Comparison of ENCODE assay signal across 8 cellular contexts in genomic region chr3:52231502-52232278, GRCh38. TPM values are rescaled to one million over a fixed set of nuclear protein-coding genes. Genes with fewer than 3 reads are reported as not detected.
A peak's percentile ranks its signal among the peaks of the same experiment; 100 is the strongest.
DNase-seq lines count a peak whose midpoint lies in the region; ATAC-seq and TF ChIP-seq lines count a peak whose summit lies in the region.

No MANE protein-coding gene starts in this region.

- peak overlapping the region; percentile 24 to 51 (median 40); a peak in 16 of 20 replicates for H3K4me3 ChIP-seq in BLaER1 treated with 17β-estradiol and CSF1 and Interleukin-3, amounts not matched to agents 10 nM and 100 nM
- H3K4me3 ChIP-seq in HEK293 (ENCODE audit: low read depth, low read length) = no peak overlapping the region
- H3K4me3 ChIP-seq in PC-9 = no peak overlapping the region
- no peak overlapping the region for H3K4me3 ChIP-seq in fibroblast of villous mesenchyme (ENCODE audit: low read depth, low read length)
- no peak overlapping the region for H3K4me3 ChIP-seq in prostate gland
- no peak overlapping the region for H3K4me3 ChIP-seq in uterus

- 66% methylated on average over 31 of the region's 34 CpGs for WGBS in prostate gland

- H3K79me2 ChIP-seq in PC-9 (ENCODE audit: low read depth) = peaks cover 20% of the 10 kb centered on the region

- BruUV-seq in PC-9 (replicated peaks; lab: Mats Ljungman, UMichigan) = no TSS peak

- no peaks in the 10 kb centered on the region for H3K9me2 ChIP-seq in PC-9 (ENCODE audit: insufficient read depth)

- POLR2A ChIA-PET in HEK293 (lab: Yijun Ruan, JAX) = interaction anchor here (1.0 kb wide), 1 partner anchor 10 kb away, joined by 3 read pairs; no protein-coding TSS in a partner anchor
- POLR2A ChIA-PET in PC-9 (lab: Charles Lee; ENCODE audit: unreplicated experiment) = no interaction called here

- peak; percentile 84 to 85 for ATAC-seq in activated T-cell treated with anti-CD3 and anti-CD28 coated beads, Interleukin-2, amount 50 U/mL, for 72 hours (replicated peaks in 1 of 2)
- no peak for ATAC-seq in GM18511 (IDR thresholded peaks at IDR 0.05; ENCODE audit: unreplicated experiment)

- peak; percentile 87 for TF ChIP-seq CTCF in HEK293 (tag by site-specific recombination; IDR thresholded peaks at IDR 0.05)
- TF ChIP-seq CTCF in PC-9 (conservative IDR thresholded peaks at IDR 0.05) = peak; percentile 86
- TF ChIP-seq CTCF in fibroblast of villous mesenchyme (IDR thresholded peaks at IDR 0.05; ENCODE audit: insufficient read depth, low read depth, low read length) = peak; percentile 81
- peak; percentile 86 to 94 (median 90) for TF ChIP-seq CTCF in prostate gland (IDR thresholded peaks at IDR 0.05)
- TF ChIP-seq CTCF in uterus (IDR thresholded peaks at IDR 0.05) = peak; percentile 55 to 75 (median 69)

- H3K9me3 Mint-ChIP-seq in activated T-cell treated with anti-CD3 and anti-CD28 coated beads, Interleukin-2, amount 50 U/mL, for 72 hours = no peaks in the 10 kb centered on the region

- no peak overlapping the region for H3K27ac Mint-ChIP-seq in activated T-cell treated with anti-CD3 and anti-CD28 coated beads, Interleukin-2, amount 50 U/mL, for 72 hours

- H3K36me3 ChIP-seq in BLaER1 treated with 17β-estradiol and CSF1 and Interleukin-3, amounts not matched to agents 10 nM and 100 nM = peaks cover 50 to 96% (median 72%) of the 10 kb centered on the region in 11 experiments
- H3K36me3 ChIP-seq in HEK293 (ENCODE audit: control insufficient read depth in 2 of 2, insufficient read depth in 1 of 2, low read length in 2 of 2) (peaks cover 0 to 44% of the 10 kb centered on the region in 2 experiments; a peak in 1 of 3 replicates), PC-9 (ENCODE audit: low read depth) (peaks cover 7% of the 10 kb centered on the region; the same call in 1 of the 2 replicates), prostate gland (peaks cover 17 to 26% of the 10 kb centered on the region in 2 donors), uterus (no peaks in the 10 kb centered on the region)

- peaks cover 14% of the 10 kb centered on the region for H3F3A ChIP-seq in PC-9 (ENCODE audit: insufficient read depth, low read depth)

- H3K4me2 ChIP-seq in BLaER1 treated with 17β-estradiol and CSF1 and Interleukin-3, amounts not matched to agents 10 nM and 100 nM = peak overlapping the region; percentile 85 to 99 (median 90)
- no peak overlapping the region for H3K4me2 ChIP-seq in PC-9

- H3K27me3 ChIP-seq in BLaER1 treated with 17β-estradiol and CSF1 and Interleukin-3, amounts not matched to agents 10 nM and 100 nM = no peaks in the 10 kb centered on the region
- H3K27me3 ChIP-seq in PC-9 (ENCODE audit: insufficient read depth, low read depth) (no peaks in the 10 kb centered on the region), prostate gland (replicated peaks; ENCODE audit: insufficient read depth) (no peaks in the 10 kb centered on the region), uterus (no peaks in the 10 kb centered on the region)

- H3K9me3 ChIP-seq in BLaER1 treated with 17β-estradiol and CSF1 and Interleukin-3, amounts not matched to agents 10 nM and 100 nM (replicated peaks in 1 of 11) = no peaks in the 10 kb centered on the region
- H3K9me3 ChIP-seq in HEK293 (ENCODE audit: control insufficient read depth, insufficient read depth, low read depth, low read length) (no peaks in the 10 kb centered on the region), PC-9 (ENCODE audit: insufficient read depth, low read depth) (no peaks in the 10 kb centered on the region), prostate gland (no peaks in the 10 kb centered on the region), uterus (no peaks in the 10 kb centered on the region)

- peaks cover 2 to 18% of the 10 kb centered on the region in 2 donors for H3K36me3 Mint-ChIP-seq in activated T-cell treated with anti-CD3 and anti-CD28 coated beads, Interleukin-2, amount 50 U/mL, for 72 hours (ENCODE audit: insufficient read depth in 2 of 2)

- H3K27me3 Mint-ChIP-seq in activated T-cell treated with anti-CD3 and anti-CD28 coated beads, Interleukin-2, amount 50 U/mL, for 72 hours (ENCODE audit: low read depth) = no peaks in the 10 kb centered on the region

- intact Hi-C loops in PC-9 (cut with micrococcal nuclease; ENCODE audit: unreplicated experiment) = loop anchor here (1.0 to 5.0 kb wide), 2 partner anchors 108 to 156 kb away; no protein-coding TSS in a partner anchor
- intact Hi-C loops in prostate gland (cut with DNase I) = no loop called here
- intact Hi-C loops in uterus (cut with DNase I; ENCODE audit: low total_unique reads) = loop anchor here (5.0 kb wide), 1 partner anchor 101 kb away; no protein-coding TSS in a partner anchor

- H3K4me1 Mint-ChIP-seq in activated T-cell treated with anti-CD3 and anti-CD28 coated beads, Interleukin-2, amount 50 U/mL, for 72 hours (ENCODE audit: low read depth) = peaks cover 56% of the 10 kb centered on the region

- peak overlapping the region; percentile 51 to 62 for H3K4me3 Mint-ChIP-seq in activated T-cell treated with anti-CD3 and anti-CD28 coated beads, Interleukin-2, amount 50 U/mL, for 72 hours

- H4K20me1 ChIP-seq in BLaER1 treated with 17β-estradiol and CSF1 and Interleukin-3, amounts not matched to agents 10 nM and 100 nM = peaks cover 16 to 100% (median 75%) of the 10 kb centered on the region in 11 experiments
- peaks cover 9% of the 10 kb centered on the region for H4K20me1 ChIP-seq in PC-9 (ENCODE audit: insufficient read depth)

- H2AFZ ChIP-seq in PC-9 = no peak overlapping the region

- H3K4me1 ChIP-seq in BLaER1 treated with 17β-estradiol and CSF1 and Interleukin-3, amounts not matched to agents 10 nM and 100 nM = peaks cover 62 to 99% (median 95%) of the 10 kb centered on the region in 10 experiments
- H3K4me1 ChIP-seq in HEK293 (ENCODE audit: control insufficient read depth, insufficient read depth, low read length) (no peaks in the 10 kb centered on the region), PC-9 (replicated peaks; ENCODE audit: insufficient read depth) (peaks cover 14% of the 10 kb centered on the region), prostate gland (replicated peaks) (peaks cover 4% of the 10 kb centered on the region), uterus (peaks cover 3 to 5% of the 10 kb centered on the region in 2 donors)

- H3K27ac ChIP-seq in BLaER1 treated with 17β-estradiol and CSF1 and Interleukin-3, amounts not matched to agents 10 nM and 100 nM = peak overlapping the region in 8 of 11 experiments; percentile 47 to 83 (median 69); a peak in 16 of 22 replicates
- H3K27ac ChIP-seq in HEK293 (ENCODE audit: extremely low read depth, low read depth, low read length) = no peak overlapping the region
- H3K27ac ChIP-seq in PC-9 = no peak overlapping the region
- H3K27ac ChIP-seq in prostate gland = no peak overlapping the region
- no peak overlapping the region for H3K27ac ChIP-seq in uterus

- no peak for TF ChIP-seq POLR2A in prostate gland (IDR thresholded peaks at IDR 0.05)
- peak in 1 of 2 donors; percentile 24 for TF ChIP-seq POLR2A in uterus (IDR thresholded peaks at IDR 0.05)

- DNase-seq in PC-9 = peak in 1 of 2 experiments; percentile 79
- DNase-seq in activated T-cell treated with anti-CD3 and anti-CD28 coated beads, Interleukin-2, amount 50 U/mL, for 72 hours = peak; percentile 88 to 93
- DNase-seq in fibroblast of villous mesenchyme (ENCODE audit: low read depth) = peak; percentile 51
- peak; percentile 60 for DNase-seq in prostate gland (ENCODE audit: low spot score)
- peak; percentile 54 to 56 for DNase-seq in uterus

- H3K9ac ChIP-seq in BLaER1 treated with 17β-estradiol and CSF1 and Interleukin-3, amounts not matched to agents 10 nM and 100 nM = peak overlapping the region; percentile 48 to 90 (median 71); a peak in 20 of 22 replicates

- CTCF ChIA-PET in HEK293 (lab: Yijun Ruan, JAX) = interaction anchor here (0.7 to 3.4 kb wide), 27 partner anchors 9 to 307 kb away, joined by 3 to 44 read pairs (median 3); partner anchors contain the start of genes GLYCTK and WDR82
- CTCF ChIA-PET in PC-9 (lab: Charles Lee) = no interaction called here

TF ChIP-seq in HEK293, 187 proteins besides CTCF, POLR2A, EP300 and RAD21 (continues in another document):
- TF ChIP-seq ZIC2 (tag by site-specific recombination; IDR thresholded peaks at IDR 0.05) (peak; percentile 52; the same call in 1 of the 2 replicates), FEZF1 (tag by site-specific recombination; IDR thresholded peaks at IDR 0.05) (no peak), SETDB1 (IDR thresholded peaks at IDR 0.05; ENCODE audit: insufficient read length, low read length) (no peak), ZNF221 (tag by site-specific recombination; IDR thresholded peaks at IDR 0.05; ENCODE audit: borderline replicate concordance) (no peak), HOXD13 (CRISPR knock-in tag; IDR thresholded peaks at IDR 0.05; ENCODE audit: borderline replicate concordance) (no peak)

RNA-seq across cellular contexts. Expression of gene TLR9, which starts 6.2 kb away (rescaled TPM):
- 0.30 and 0.44 TPM in 2 replicates for total RNA-seq in PC-9 (2021)
- total RNA-seq in activated T-cell treated with anti-CD3 and anti-CD28 coated beads, Interleukin-2, amount 50 U/mL, for 72 hours = 1 to 10 TPM; 1.2 to 2.3 TPM
- total RNA-seq in fibroblast of villous mesenchyme = not detected in 2 replicates
- under 1 TPM in 1 of 2 donors, not detected in 1; 0.17 TPM for total RNA-seq in prostate gland
- total RNA-seq in uterus = 1 to 10 TPM in 1 of 4 donors, under 1 TPM in 1, not detected in 2; 0.14 to 1.5 TPM

RNA-seq across cellular contexts. Expression of gene TWF2, which starts 7.3 kb away (rescaled TPM):
- total RNA-seq in PC-9 (2021) = 102 and 115 TPM in 2 replicates
- total RNA-seq in activated T-cell treated with anti-CD3 and anti-CD28 coated beads, Interleukin-2, amount 50 U/mL, for 72 hours = 100 to 1,000 TPM; 124 to 133 TPM
- total RNA-seq in fibroblast of villous mesenchyme = 75.6 and 130 TPM in 2 replicates
- 10 to 100 TPM; 60.9 to 65.5 TPM for total RNA-seq in prostate gland
- total RNA-seq in uterus = 100 to 1,000 TPM in 1 of 4 donors, 10 to 100 TPM in 3; 45.9 to 105 (median 50.2) TPM

RNA-seq across cellular contexts. Expression of gene PPM1M, which starts 13.9 kb away (rescaled TPM):
- total RNA-seq in PC-9 (2021) (16.2 TPM in 2 replicates), fibroblast of villous mesenchyme (19.0 and 20.3 TPM in 2 replicates), prostate gland (10 to 100 TPM; 22.4 to 33.2 TPM), uterus (10 to 100 TPM; 23.9 to 32.3 (median 31.5) TPM)
- total RNA-seq in activated T-cell treated with anti-CD3 and anti-CD28 coated beads, Interleukin-2, amount 50 U/mL, for 72 hours = 100 to 1,000 TPM; 119 to 121 TPM

RNA-seq across cellular contexts. Expression of gene ALAS1, which starts 33.7 kb away (rescaled TPM):
- total RNA-seq in PC-9 (2021) (61.9 and 71.2 TPM in 2 replicates), fibroblast of villous mesenchyme (42.5 and 52.2 TPM in 2 replicates), prostate gland (10 to 100 TPM; 39.8 to 58.8 TPM), uterus (10 to 100 TPM in 3 of 4 donors, 1 to 10 TPM in 1; 4.9 to 56.2 (median 36.2) TPM)
- total RNA-seq in activated T-cell treated with anti-CD3 and anti-CD28 coated beads, Interleukin-2, amount 50 U/mL, for 72 hours = 10 to 100 TPM; 62.7 to 63.6 TPM

RNA-seq across cellular contexts. Expression of gene WDR82, which starts 46.8 kb away (rescaled TPM):
- total RNA-seq in PC-9 (2021) (34.2 and 44.5 TPM in 2 replicates), fibroblast of villous mesenchyme (51.2 and 68.2 TPM in 2 replicates), prostate gland (10 to 100 TPM; 52.4 to 86.9 TPM), uterus (100 to 1,000 TPM in 1 of 4 donors, 10 to 100 TPM in 3; 24.6 to 128 (median 70.3) TPM)
- total RNA-seq in activated T-cell treated with anti-CD3 and anti-CD28 coated beads, Interleukin-2, amount 50 U/mL, for 72 hours = 100 to 1,000 TPM; 113 to 120 TPM

Comparison
In these comparisons a context has a peak if more than half of its experiments do, and no peak if none do; other contexts are left out.
1. H3K27ac ChIP-seq: peak in BLaER1 treated with 17β-estradiol and CSF1 and Interleukin-3, amounts not matched to agents 10 nM and 100 nM (8 of 11); none in HEK293 (single experiment), PC-9 (single experiment), prostate gland (0 of 2) and uterus (0 of 2).
2. H3K4me3 ChIP-seq: peak in BLaER1 treated with 17β-estradiol and CSF1 and Interleukin-3, amounts not matched to agents 10 nM and 100 nM (10 of 10); none in HEK293 (single experiment), PC-9 (single experiment), fibroblast of villous mesenchyme (single experiment), prostate gland (0 of 2) and uterus (0 of 2).
3. Peak in every context shown above with its lines, with median percentiles within 50 percentile points of each other: CTCF ChIP-seq.